Comparison of ENCODE assay signal across 9 cellular contexts in the genomic region with DNA sequence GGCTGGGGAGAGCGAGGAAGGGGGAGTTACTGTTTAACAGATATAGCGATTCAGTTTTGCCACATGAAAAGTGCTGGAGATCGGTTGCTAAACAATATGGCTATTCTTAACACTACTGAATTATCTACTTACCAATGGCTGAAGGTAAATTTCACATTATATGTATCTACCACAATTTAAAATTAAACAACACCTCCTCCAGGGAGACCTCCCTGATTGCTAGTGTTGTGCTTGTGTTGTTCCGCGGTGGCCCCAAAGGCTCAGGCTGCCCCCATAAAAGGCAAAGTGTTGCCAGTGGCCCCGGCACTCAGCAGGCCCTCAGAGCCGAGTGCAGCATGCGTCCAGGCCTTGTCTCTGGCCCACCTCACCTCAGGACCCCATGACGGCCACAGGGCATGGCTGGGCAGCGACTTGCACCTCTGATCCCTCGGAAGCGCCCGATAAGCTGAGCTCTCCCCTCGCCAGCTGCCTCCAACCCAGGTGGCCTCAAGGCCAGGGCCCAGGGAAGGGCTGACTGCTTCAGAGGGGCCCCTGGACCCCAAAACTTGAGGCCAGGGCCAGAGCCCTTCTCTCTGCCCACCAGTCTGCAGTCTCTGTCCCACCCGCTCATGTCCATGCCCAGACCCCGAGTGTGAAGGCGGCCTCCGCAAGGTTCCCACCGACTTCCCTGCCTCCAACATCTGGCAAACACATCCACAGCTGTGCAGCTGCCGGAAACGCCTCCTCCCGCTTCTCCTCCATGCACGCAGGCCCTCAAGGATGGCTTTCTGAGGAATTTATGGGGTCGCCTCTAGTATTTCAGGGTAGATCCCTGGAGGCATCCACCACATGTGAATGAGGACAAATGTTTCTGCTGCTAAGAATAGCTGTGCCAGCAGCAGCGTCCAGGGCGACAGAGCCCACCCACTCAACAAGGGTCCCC. TPM values are rescaled to one million over a fixed set of nuclear protein-coding genes. Genes with fewer than 3 reads are reported as not detected.
DNase-seq lines count a peak whose midpoint lies in the region; ATAC-seq lines count a peak whose summit lies in the region.
"Had no signal": no experiment of that assay in that cellular context is flagged by ENCODE, and none has a peak within 500 bp of the region (broad histone marks: within the 10 kb centered on the region; RNA-seq: fewer than 3 reads in every experiment).

No MANE protein-coding gene starts in this region.

- no peak overlapping the region for H2BK120ac ChIP-seq in trophoblast cell (ENCODE audit: insufficient read depth, low read length, poor library complexity)

- peaks cover 11% of the 10 kb centered on the region for H3K79me2 ChIP-seq in trophoblast cell (ENCODE audit: control insufficient read depth, insufficient read depth, low read length, poor library complexity)

- no peak overlapping the region for H3K14ac ChIP-seq in trophoblast cell (ENCODE audit: low read length)

- H4K8ac ChIP-seq in trophoblast cell (ENCODE audit: low read depth, low read length): no peak overlapping the region

- H4K91ac ChIP-seq in trophoblast cell (ENCODE audit: low read depth, low read length): no peak overlapping the region

- no peak overlapping the region for H2AFZ ChIP-seq in trophoblast cell (ENCODE audit: insufficient read depth, low read length, poor library complexity)

- no peak overlapping the region for H2AK5ac ChIP-seq in trophoblast cell (ENCODE audit: low read length)

- H4K20me1 ChIP-seq in BLaER1: peaks cover 100% of the 10 kb centered on the region

- no peak overlapping the region for H2BK12ac ChIP-seq in trophoblast cell (ENCODE audit: low read length)

- intact Hi-C loops in Right ventricle myocardium superior (cut with DNase I): no loop called here

- no peak overlapping the region for H4K12ac ChIP-seq in trophoblast cell (ENCODE audit: low read depth, low read length)

- no peak overlapping the region for H2BK5ac ChIP-seq in trophoblast cell (ENCODE audit: low read depth, low read length, poor library complexity)

- H3K4me3 ChIP-seq in BLaER1 (no peak overlapping the region), adipocyte (ENCODE audit: low read length) (no peak overlapping the region), trophoblast cell (ENCODE audit: low read depth, low read length) (no peak overlapping the region)

- no peaks in the 10 kb centered on the region for H3K27me3 ChIP-seq in BLaER1
- H3K27me3 ChIP-seq in adipocyte (replicated peaks; ENCODE audit: control insufficient read depth, insufficient read depth, low read length): no peaks in the 10 kb centered on the region
- H3K27me3 ChIP-seq in trophoblast cell (ENCODE audit: insufficient read depth, low read length): no peaks in the 10 kb centered on the region

- H3K4me2 ChIP-seq in BLaER1 (peak overlapping the region; percentile 80), trophoblast cell (ENCODE audit: low read length) (no peak overlapping the region)

- H3K4ac ChIP-seq in trophoblast cell (ENCODE audit: low read depth, low read length): peak overlapping the region; percentile 22

- DNase-seq in adipocyte (ENCODE audit: low read depth) (peak; percentile 68), Right ventricle myocardium superior (peak; percentile 78), trophoblast cell (no peak), putamen (ENCODE audit: low spot score) (no peak), GM19238 (ENCODE audit: insufficient read length, low spot score) (no peak), ureter (ENCODE audit: low spot score) (no peak)
- DNase-seq: CD8-positive, alpha-beta T cell had no signal

- H3K27ac ChIP-seq in BLaER1 (peak overlapping the region; percentile 68), trophoblast cell (ENCODE audit: low read depth, low read length) (no peak overlapping the region)

- H3K4me1 ChIP-seq in BLaER1 (peaks cover 97% of the 10 kb centered on the region), adipocyte (ENCODE audit: control insufficient read depth, insufficient read depth, low read length) (peaks cover 41% of the 10 kb centered on the region), trophoblast cell (ENCODE audit: control insufficient read depth in 1 of 2, insufficient read depth in 2 of 2, low read length in 2 of 2) (peaks cover 43 to 44% of the 10 kb centered on the region in 2 experiments)

- peaks cover 13% of the 10 kb centered on the region for H3K79me1 ChIP-seq in trophoblast cell (ENCODE audit: low read length)

- H3K9ac ChIP-seq in BLaER1 (peak overlapping the region; percentile 55; the same call in 1 of the 2 replicates), adipocyte (ENCODE audit: low read length) (peak overlapping the region; percentile 25), trophoblast cell (ENCODE audit: low read length) (no peak overlapping the region)

- WGBS in trophoblast cell (ENCODE audit: extremely low coverage, insufficient coverage, insufficient read length): no CpG with 5 or more reads among the region's 26 CpGs

- H3K9me3 ChIP-seq in BLaER1 (no peaks in the 10 kb centered on the region), adipocyte (ENCODE audit: control insufficient read depth, low read length) (no peaks in the 10 kb centered on the region), trophoblast cell (ENCODE audit: insufficient read depth, low read depth, low read length) (peaks cover 2% of the 10 kb centered on the region)

- no peak overlapping the region for H3K23ac ChIP-seq in trophoblast cell (ENCODE audit: low read length)

- ATAC-seq in Right ventricle myocardium superior (ENCODE audit: poor library complexity): peak; percentile 17
- no peak for ATAC-seq in HG02840 (IDR thresholded peaks at IDR 0.05; ENCODE audit: low FRiP score, unreplicated experiment)
- ATAC-seq: CD8-positive, alpha-beta T cell had no signal

- H3K36me3 ChIP-seq in BLaER1 (peaks cover 18% of the 10 kb centered on the region; the same call in 1 of the 2 replicates), adipocyte (ENCODE audit: control insufficient read depth, insufficient read depth, low read length, severe bottlenecking) (no peaks in the 10 kb centered on the region), trophoblast cell (ENCODE audit: control insufficient read depth in 1 of 2, insufficient read depth in 2 of 2, low read length in 2 of 2) (peaks cover 0 to 3% of the 10 kb centered on the region in 2 experiments)

- peak overlapping the region; percentile 9 for H3K18ac ChIP-seq in trophoblast cell (ENCODE audit: low read length)

RNA-seq across cellular contexts. Expression of a gene that starts 60.0 kb away (rescaled TPM):
- 133 TPM for total RNA-seq in Right ventricle myocardium superior
- 147 and 153 TPM in 2 replicates for polyA plus RNA-seq in trophoblast cell (2013)
- total RNA-seq in ureter: 200 TPM

Comparison
In these comparisons a context has a peak if more than half of its experiments do, and no peak if none do; other contexts are left out.
1. DNase-seq: peak in adipocyte (single experiment) and Right ventricle myocardium superior (single experiment); none in trophoblast cell (0 of 2), putamen (single experiment), GM19238 (single experiment) and ureter (single experiment).